Comparison of ENCODE assay signal across 8 cellular contexts in genomic region chr5:37672118-37672588, GRCh38.
DNase-seq lines count a peak whose midpoint lies in the region; ATAC-seq and TF ChIP-seq lines count a peak whose summit lies in the region.
"Not testable (repeated sequence)": the region's sequence is repeated elsewhere in the genome, so short reads cannot be mapped to it uniquely, and the experiment has no call there.

No MANE protein-coding gene starts in this region.

- H2AFZ ChIP-seq in DND-41 (ENCODE audit: low read depth, low read length) = not testable (repeated sequence)

- 0 out of 2 replicates have a peak overlapping the region, but pooled peaks have one; percentile 20 for H3K4me2 ChIP-seq in DND-41 (ENCODE audit: insufficient read depth, low read length)

- peak overlapping the region; percentile 9 to 75 (median 56) for H3K27ac Mint-ChIP-seq in immature natural killer cell

- H3K36me3 ChIP-seq in DND-41 (ENCODE audit: insufficient read depth, low read length) = not testable (repeated sequence)

- H3K27me3 ChIP-seq in DND-41 (ENCODE audit: insufficient read depth, low read length, poor library complexity) = not testable (repeated sequence)

- H4K20me1 ChIP-seq in DND-41 (ENCODE audit: insufficient read depth, low read length) = not testable (repeated sequence)

- peak; percentile 20 for TF ChIP-seq CTCF in DND-41 (IDR thresholded peaks at IDR 0.05; ENCODE audit: borderline replicate concordance, extremely low read depth, low read length, poor library complexity, severe bottlenecking)

- not testable (repeated sequence) for H3K79me2 ChIP-seq in DND-41 (ENCODE audit: insufficient read depth, low read length)

- not testable (repeated sequence) for H3K9me3 Mint-ChIP-seq in immature natural killer cell

- H3K4me3 ChIP-seq in DND-41 (ENCODE audit: low read depth in 1 of 2, low read length in 2 of 2) = not testable (repeated sequence)

- not testable (repeated sequence) for H3K9me3 ChIP-seq in DND-41 (ENCODE audit: insufficient read depth, low read length, severe bottlenecking)

- peaks cover 18% of the 10 kb centered on the region for H3K4me1 ChIP-seq in DND-41 (ENCODE audit: insufficient read depth, low read length)

- H3K27me3 Mint-ChIP-seq in immature natural killer cell (ENCODE audit: low read depth in 3 of 3) = not testable (repeated sequence)

- H3K27ac ChIP-seq in DND-41 (ENCODE audit: low read length) = not testable (repeated sequence)

- H3K36me3 Mint-ChIP-seq in immature natural killer cell = not testable (repeated sequence)

- peak; percentile 93 for ATAC-seq in DND-41 (ENCODE audit: insufficient read depth, low read depth)
- ATAC-seq in GM18870 (IDR thresholded peaks at IDR 0.05; ENCODE audit: unreplicated experiment) = peak; percentile 79
- peak; percentile 76 for ATAC-seq in HG02759 (IDR thresholded peaks at IDR 0.05; ENCODE audit: unreplicated experiment)

- H3K4me3 Mint-ChIP-seq in immature natural killer cell = peak overlapping the region; percentile 34 to 67 (median 52)

- peaks cover 25 to 29% of the 10 kb centered on the region in 2 donors for H3K4me1 Mint-ChIP-seq in immature natural killer cell

- not testable (repeated sequence) for H3K9ac ChIP-seq in DND-41 (ENCODE audit: low read depth, low read length)

- DNase-seq in DND-41 (peak; percentile 67), HUDEP-2 (lab: John Stamatoyannopoulos, UW; ENCODE audit: unreplicated experiment in 76 of 76) (peak in 74 of 76 experiments; percentile 14 to 91 (median 74)), SIG-M5 (lab: John Stamatoyannopoulos, UW) (peak; percentile 62), immature natural killer cell (peak; percentile 24 to 35 (median 34))
- DNase-seq in activated T-cell treated with anti-CD3 and anti-CD28 coated beads, Interleukin-2, amount 50 U/mL, for 48 hours = peak; percentile 21 to 22
- DNase-seq in stimulated activated CD8-positive, alpha-beta memory T cell treated with anti-CD3 and anti-CD28 coated beads, Interleukin-4, amount 100 ng/mL, for 24 hours (ENCODE audit: low read depth) = peak; percentile 1

Comparison
In these comparisons a context has a peak if more than half of its experiments do, and no peak if none do; other contexts are left out.
1. DNase-seq: peak in every context shown above with its lines; median percentile 74 in HUDEP-2; 67 in DND-41; 62 in SIG-M5; 34 in immature natural killer cell; 22 in activated T-cell treated with anti-CD3 and anti-CD28 coated beads, Interleukin-2, amount 50 U/mL, for 48 hours; 1 in stimulated activated CD8-positive, alpha-beta memory T cell treated with anti-CD3 and anti-CD28 coated beads, Interleukin-4, amount 100 ng/mL, for 24 hours.